8 cellular contexts compared by ENCODE assay signal in the genomic region with DNA sequence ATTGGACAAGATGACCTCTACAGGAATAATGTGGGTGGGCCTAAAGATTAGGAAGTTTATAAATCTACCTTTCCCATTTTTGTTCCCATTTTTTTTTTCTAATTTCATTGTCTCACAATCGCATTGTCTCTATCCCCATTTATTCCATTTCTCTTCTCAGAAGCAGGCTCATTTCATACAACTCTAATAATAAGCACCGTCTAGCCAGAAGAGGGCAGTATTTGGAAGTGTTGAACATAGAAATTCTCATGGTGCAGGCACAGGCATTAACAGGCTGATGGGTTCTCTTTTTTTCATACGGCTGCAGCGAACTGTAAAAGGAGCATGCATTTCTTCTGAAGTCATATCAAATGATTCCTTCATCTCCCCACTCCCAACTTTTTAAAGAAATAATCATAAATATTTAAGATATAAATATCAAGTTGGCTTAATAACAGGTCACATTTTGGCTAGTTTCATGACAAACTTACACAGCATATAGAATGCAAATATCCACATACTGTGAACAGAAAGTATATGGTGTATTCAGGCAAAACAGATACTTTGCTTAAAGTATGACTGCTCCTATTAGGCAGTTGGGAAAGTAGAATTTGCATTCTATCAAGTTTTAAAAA.
DNase-seq lines count a peak whose midpoint lies in the region; ATAC-seq, FAIRE-seq and TF ChIP-seq lines count a peak whose summit lies in the region.

No MANE protein-coding gene starts in this region.

- DNase-seq in GM10266 (ENCODE audit: extremely low spot score) (peak; percentile 47), HT-29 (ENCODE audit: low spot score) (peak; percentile 88), NOMO-1 (lab: John Stamatoyannopoulos, UW; ENCODE audit: unreplicated experiment in 2 of 2) (peak; percentile 55 to 75), cardiac fibroblast (ENCODE audit: low read depth in 2 of 2) (peak; percentile 81 to 82), left lobe of liver (ENCODE audit: low spot score) (no peak), urothelium cell line (ENCODE audit: low spot score) (peak; percentile 50), HuH-7.5 (ENCODE audit: low spot score) (no peak)

- FAIRE-seq in urothelium cell line (lab: Jason Lieb, UNC): no peak

- no peak overlapping the region for H3K4me3 ChIP-seq in cardiac fibroblast (replicated peaks in 1 of 2; ENCODE audit: low read depth in 2 of 2, low read length in 2 of 2)

- TF ChIP-seq CTCF in GM10266 (IDR thresholded peaks at IDR 0.05; ENCODE audit: control insufficient read depth, insufficient read depth, low read depth, missing control alignments) (peak; percentile 74), cardiac fibroblast (IDR thresholded peaks at IDR 0.05; ENCODE audit: low read depth, low read length) (peak; percentile 62)

- ATAC-seq in GM21717 (IDR thresholded peaks at IDR 0.05; ENCODE audit: unreplicated experiment) (peak; percentile 79), left lobe of liver (peak; percentile 89)

Comparison
In these comparisons a context has a peak if more than half of its experiments do, and no peak if none do; other contexts are left out.
1. DNase-seq: peak in GM10266 (single experiment), HT-29 (single experiment), NOMO-1 (2 of 2), cardiac fibroblast (2 of 2) and urothelium cell line (single experiment); none in left lobe of liver (single experiment) and HuH-7.5 (single experiment).